In genomic region chr10:107616463-107617131, GRCh38 we compare ENCODE assay signal across 20 cellular contexts.
A peak's percentile ranks its signal among the peaks of the same experiment; 100 is the strongest.
DNase-seq lines count a peak whose midpoint lies in the region; TF ChIP-seq lines count a peak whose summit lies in the region.
"Had no signal": no experiment of that assay in that cellular context is flagged by ENCODE, and none has a peak within 500 bp of the region (broad histone marks: within the 10 kb centered on the region; RNA-seq: fewer than 3 reads in every experiment).

No MANE protein-coding gene starts in this region.

- 79 to 82% (median 79%) methylated on average over 3 of the region's 3 CpGs for WGBS in adrenal gland, 4 donors

- H3K36me3 ChIP-seq in adrenal gland (replicated peaks in 1 of 2), result no peaks in the 10 kb centered on the region
- H3K36me3 ChIP-seq: brain microvascular endothelial cell, pancreas, transverse colon had no signal

- H3K4me3 ChIP-seq in AG10803 (ENCODE audit: low read length), result no peak overlapping the region
- no peak overlapping the region for H3K4me3 ChIP-seq in adrenal gland
- H3K4me3 ChIP-seq: pancreas, transverse colon had no signal

- TF ChIP-seq POLR2A in adrenal gland (IDR thresholded peaks at IDR 0.05), result no peak

- peak; percentile 70 for DNase-seq in AG10803 (ENCODE audit: low read depth)
- DNase-seq in M059J (ENCODE audit: low read depth), result peak; percentile 5
- peak; percentile 94 for DNase-seq in amniotic epithelial cell (ENCODE audit: low read depth)
- DNase-seq in kidney tubule cell (ENCODE audit: low spot score), result peak; percentile 22
- DNase-seq in NCI-H146 (lab: John Stamatoyannopoulos, UW), result no peak
- DNase-seq in activated gamma-delta T cell treated with Interleukin-2 at 50 U/mL for 16 hours, result no peak
- DNase-seq in adrenal gland, result no peak
- no peak for DNase-seq in NCI-H510A treated with DMSO at 0.1 percent for 48 hours (lab: John Stamatoyannopoulos, UW)
- DNase-seq: activated naive CD4-positive, alpha-beta T cell; brain microvascular endothelial cell; C1 segment of cervical spinal cord; DMS79 treated with DMSO at 0.1 percent for 48 hours; effector CD8-positive, alpha-beta T cell; H9; NCI-H2081 treated with DMSO at 0.1 percent for 48 hours; NCI-H748 treated with DMSO at 0.1 percent for 48 hours; pancreas; RPMI8226; small intestine; transverse colon had no signal

- no peak for TF ChIP-seq CTCF in AG10803 (conservative IDR thresholded peaks at IDR 0.05; ENCODE audit: low read length)
- no peak for TF ChIP-seq CTCF in adrenal gland (IDR thresholded peaks at IDR 0.05)

- H3K9me3 ChIP-seq in adrenal gland (replicated peaks in 1 of 3), result no peaks in the 10 kb centered on the region
- H3K9me3 ChIP-seq: pancreas, transverse colon had no signal

- no peaks in the 10 kb centered on the region for H3K27me3 ChIP-seq in adrenal gland
- H3K27me3 ChIP-seq: brain microvascular endothelial cell, pancreas, transverse colon had no signal

- intact Hi-C loops in adrenal gland (cut with DNase I), result no loop called here

- no peak overlapping the region for H3K27ac ChIP-seq in adrenal gland
- H3K27ac ChIP-seq: brain microvascular endothelial cell, pancreas, transverse colon had no signal

- no peaks in the 10 kb centered on the region for H3K4me1 ChIP-seq in adrenal gland (replicated peaks in 1 of 2)
- H3K4me1 ChIP-seq: pancreas, transverse colon had no signal

Comparison
In these comparisons a context has a peak if more than half of its experiments do, and no peak if none do; other contexts are left out.
1. DNase-seq: peak in AG10803 (single experiment), M059J (single experiment), amniotic epithelial cell (single experiment) and kidney tubule cell (single experiment); none in NCI-H146 (single experiment), activated gamma-delta T cell treated with Interleukin-2 at 50 U/mL for 16 hours (single experiment), adrenal gland (0 of 7) and NCI-H510A treated with DMSO at 0.1 percent for 48 hours (single experiment).